ENCODE assay signal across 15 cellular contexts in the genomic region with DNA sequence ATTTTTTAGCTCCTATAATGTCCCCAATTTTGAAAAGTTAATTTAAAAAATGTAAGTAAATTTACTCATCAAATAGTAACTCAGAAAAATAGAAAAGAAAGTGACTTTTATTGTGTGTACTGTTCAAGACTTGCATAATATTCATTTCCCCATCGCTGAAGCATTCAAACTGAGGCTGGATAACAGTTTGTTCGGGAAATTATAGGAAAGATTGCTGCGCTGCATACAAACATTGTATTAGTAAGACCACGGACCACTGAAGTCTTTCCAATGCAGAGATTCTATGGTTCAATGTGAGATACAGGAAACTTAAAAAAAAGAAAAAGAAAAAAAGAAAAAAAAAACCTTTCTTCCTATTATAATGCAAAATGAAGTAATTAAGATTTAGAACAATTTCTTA. TPM values are rescaled to one million over a fixed set of nuclear protein-coding genes. Genes with fewer than 3 reads are reported as not detected.
DNase-seq lines count a peak whose midpoint lies in the region; ATAC-seq and TF ChIP-seq lines count a peak whose summit lies in the region.
"Had no signal": no experiment of that assay in that cellular context is flagged by ENCODE, and none has a peak within 500 bp of the region (broad histone marks: within the 10 kb centered on the region; RNA-seq: fewer than 3 reads in every experiment).

No MANE protein-coding gene starts in this region.

- ATAC-seq in left cardiac atrium: no peak

- H3K27me3 Mint-ChIP-seq in MCF 10A (ENCODE audit: insufficient read depth, unreplicated experiment): no peaks in the 10 kb centered on the region
- H3K27me3 Mint-ChIP-seq in endothelial cell (ENCODE audit: unreplicated experiment): no peaks in the 10 kb centered on the region

- TF ChIP-seq CTCF in MCF 10A (IDR thresholded peaks at IDR 0.05; ENCODE audit: unreplicated experiment) (no peak), breast epithelium (IDR thresholded peaks at IDR 0.05) (no peak), endothelial cell (IDR thresholded peaks at IDR 0.05; ENCODE audit: unreplicated experiment) (no peak)

- intact Hi-C loops in MCF 10A (cut with micrococcal nuclease) (loop anchor here (10.0 kb wide), 1 partner anchor 174 kb away; no protein-coding TSS in a partner anchor), breast epithelium (cut with DNase I; ENCODE audit: low total_unique reads) (no loop called here), left cardiac atrium (cut with DNase I) (loop anchor here in 1 of 2 donors (10.0 kb wide), 1 partner anchor 86 kb away; no protein-coding TSS in a partner anchor)

- no peaks in the 10 kb centered on the region for H3K4me1 ChIP-seq in breast epithelium
- H3K4me1 ChIP-seq: left ventricle myocardium inferior, prostate gland had no signal

- H3K4me3 ChIP-seq in breast epithelium: no peak overlapping the region
- H3K4me3 ChIP-seq: left ventricle myocardium inferior, prostate gland had no signal

- no peaks in the 10 kb centered on the region for H3K27me3 ChIP-seq in breast epithelium

- POLR2A ChIA-PET in MCF 10A (lab: Yijun Ruan, JAX): interaction anchor here (0.6 to 6.3 kb wide), 4 partner anchors 9 to 639 kb away, joined by 3 to 50 read pairs (median 3); partner anchors contain the start of genes GTF3C3 and STK17B

- H3K27ac Mint-ChIP-seq in MCF 10A (ENCODE audit: low read depth, unreplicated experiment) (peak overlapping the region; percentile 27), endothelial cell (ENCODE audit: unreplicated experiment) (peak overlapping the region; percentile 36)

- H3K36me3 Mint-ChIP-seq in MCF 10A (ENCODE audit: insufficient read depth, unreplicated experiment) (peaks cover 35% of the 10 kb centered on the region), endothelial cell (ENCODE audit: low read depth, unreplicated experiment) (no peaks in the 10 kb centered on the region)

- no peaks in the 10 kb centered on the region for H3K9me3 ChIP-seq in breast epithelium
- H3K9me3 ChIP-seq: left ventricle myocardium inferior, prostate gland had no signal

- H3K4me1 Mint-ChIP-seq in MCF 10A (ENCODE audit: insufficient read depth, unreplicated experiment) (peaks cover 11% of the 10 kb centered on the region), endothelial cell (ENCODE audit: unreplicated experiment) (no peaks in the 10 kb centered on the region)

- no peak overlapping the region for H3K27ac ChIP-seq in breast epithelium
- H3K27ac ChIP-seq: C4-2B, left ventricle myocardium inferior, prostate gland had no signal

- DNase-seq in MCF 10A (ENCODE audit: unreplicated experiment) (peak; percentile 16), breast epithelium (ENCODE audit: low spot score in 2 of 2) (no peak), SKM-1 (lab: John Stamatoyannopoulos, UW; ENCODE audit: unreplicated experiment) (peak; percentile 17), endothelial cell (ENCODE audit: low spot score) (no peak), NCI-H2081 (lab: John Stamatoyannopoulos, UW) (no peak), left cardiac atrium (no peak), DMS 273 (lab: John Stamatoyannopoulos, UW; ENCODE audit: unreplicated experiment) (no peak), HCEC 1CT (no peak)
- DNase-seq: activated CD8-positive, alpha-beta memory T cell treated with anti-CD3 and anti-CD28 coated beads for 24 hours; central memory CD4-positive, alpha-beta T cell; left ventricle myocardium inferior; NCI-H1417; RPMI8226 had no signal

- H3K36me3 ChIP-seq in breast epithelium: no peaks in the 10 kb centered on the region
- H3K36me3 ChIP-seq: prostate gland had no signal

- CTCF ChIA-PET in MCF 10A (lab: Yijun Ruan, JAX): interaction anchor here (1.6 to 1.9 kb wide), 2 partner anchors 83 to 116 kb away, joined by 4 to 5 read pairs; no protein-coding TSS in a partner anchor

- TF ChIP-seq POLR2A in breast epithelium (IDR thresholded peaks at IDR 0.05): no peak

- BruUV-seq in MCF 10A (replicated peaks; lab: Mats Ljungman, UMichigan): no TSS peak

- H3K4me3 Mint-ChIP-seq in MCF 10A (ENCODE audit: unreplicated experiment) (no peak overlapping the region), endothelial cell (ENCODE audit: unreplicated experiment) (no peak overlapping the region)

- H3K9me3 Mint-ChIP-seq in MCF 10A (ENCODE audit: unreplicated experiment) (no peaks in the 10 kb centered on the region), endothelial cell (ENCODE audit: unreplicated experiment) (no peaks in the 10 kb centered on the region)

RNA-seq across cellular contexts. Expression of gene STK17B, which starts 10.4 kb away (rescaled TPM):
- total RNA-seq in MCF 10A (2022) (17.1 and 20.7 TPM in 2 replicates), breast epithelium (10 to 100 TPM; 51.7 to 85.8 (median 57.7) TPM), endothelial cell (ENCODE audit: unreplicated experiment) (7.9 TPM), left cardiac atrium (10 to 100 TPM; 11.2 to 11.5 TPM)

Comparison
In these comparisons a context has a peak if more than half of its experiments do, and no peak if none do; other contexts are left out.
1. DNase-seq: peak in MCF 10A (single experiment) and SKM-1 (single experiment); none in breast epithelium (0 of 2), endothelial cell (single experiment), NCI-H2081 (0 of 2), left cardiac atrium (single experiment), DMS 273 (single experiment) and HCEC 1CT (single experiment).